In the genomic region with DNA sequence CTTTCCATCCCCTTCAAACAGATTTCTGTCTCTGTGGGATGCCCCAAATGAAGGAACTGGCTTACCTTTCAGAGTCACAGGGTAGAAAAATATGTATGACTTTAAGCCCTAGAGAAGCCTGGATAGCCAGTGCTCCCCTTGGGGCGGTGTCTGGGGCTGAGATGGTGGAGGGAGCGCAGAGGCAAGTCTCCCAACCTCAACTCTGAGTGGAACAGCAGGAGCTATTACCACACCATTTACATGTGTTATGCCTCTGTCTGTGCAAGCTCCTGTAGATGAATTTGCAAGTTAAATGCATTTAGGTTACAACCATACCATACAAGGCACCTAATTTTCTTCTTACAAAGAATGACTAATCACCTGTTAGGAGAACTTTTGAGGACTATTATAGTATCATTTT, we compare ENCODE assay signal across 18 cellular contexts. TPM values are rescaled to one million over a fixed set of nuclear protein-coding genes. Genes with fewer than 3 reads are reported as not detected.
A peak's percentile ranks its signal among the peaks of the same experiment; 100 is the strongest.
DNase-seq lines count a peak whose midpoint lies in the region; ATAC-seq, FAIRE-seq and TF ChIP-seq lines count a peak whose summit lies in the region.
"Had no signal": no experiment of that assay in that cellular context is flagged by ENCODE, and none has a peak within 500 bp of the region (broad histone marks: within the 10 kb centered on the region; RNA-seq: fewer than 3 reads in every experiment).

No MANE protein-coding gene starts in this region.

- H3K9ac ChIP-seq in BLaER1 treated with 17β-estradiol and CSF1 and Interleukin-3, amounts not matched to agents 10 nM and 100 nM = peak overlapping the region in 3 of 11 experiments; percentile 5 to 88 (median 86); a peak in 3 of 22 replicates
- H3K9ac ChIP-seq in Karpas-422 (ENCODE audit: low read length) = no peak overlapping the region
- H3K9ac ChIP-seq in SK-N-MC (ENCODE audit: insufficient read length) = no peak overlapping the region

- no peaks in the 10 kb centered on the region for H3K9me3 ChIP-seq in BLaER1 treated with 17β-estradiol and CSF1 and Interleukin-3, amounts not matched to agents 10 nM and 100 nM (replicated peaks in 1 of 11)
- H3K9me3 ChIP-seq in Karpas-422 (ENCODE audit: low read length) = no peaks in the 10 kb centered on the region
- H3K9me3 ChIP-seq in SK-N-MC (ENCODE audit: low read depth, low read length) = no peaks in the 10 kb centered on the region
- no peaks in the 10 kb centered on the region for H3K9me3 ChIP-seq in tibial nerve

- no peaks in the 10 kb centered on the region for H3K79me2 ChIP-seq in Karpas-422 (ENCODE audit: low read length)

- H3K4me3 ChIP-seq in BLaER1 treated with 17β-estradiol and CSF1 and Interleukin-3, amounts not matched to agents 10 nM and 100 nM = no peak overlapping the region
- no peak overlapping the region for H3K4me3 ChIP-seq in Karpas-422 (ENCODE audit: low read length)
- H3K4me3 ChIP-seq in SK-N-MC = no peak overlapping the region
- no peak overlapping the region for H3K4me3 ChIP-seq in tibial nerve
- H3K4me3 ChIP-seq: GM12878 had no signal

- WGBS in tibial nerve, 2 donors = 95 to 97% methylated on average over 2 of the region's 2 CpGs

- DNase-seq in Karpas-422 (peak; percentile 76), SK-N-MC (ENCODE audit: low read depth, low spot score) (peak; percentile 20), left lobe of liver (ENCODE audit: low spot score) (peak; percentile 1), urothelium cell line (ENCODE audit: low spot score) (no peak), tibial nerve (ENCODE audit: low spot score in 2 of 2) (no peak), NCI-H187 (lab: John Stamatoyannopoulos, UW) (no peak), NCI-H1105 treated with DMSO at 0.1 percent for 48 hours (lab: John Stamatoyannopoulos, UW) (no peak)
- DNase-seq: ACHN; CD4-positive, alpha-beta memory T cell; DMS79; GOT3; HCEC 1CT; HFFc6 had no signal

- no peak for TF ChIP-seq POLR2A in tibial nerve (IDR thresholded peaks at IDR 0.05)

- no peak for FAIRE-seq in urothelium cell line (lab: Jason Lieb, UNC)
- FAIRE-seq: GM12878 had no signal

- no peaks in the 10 kb centered on the region for H3K27me3 ChIP-seq in BLaER1 treated with 17β-estradiol and CSF1 and Interleukin-3, amounts not matched to agents 10 nM and 100 nM
- H3K27me3 ChIP-seq in Karpas-422 (ENCODE audit: low read length) (no peaks in the 10 kb centered on the region), tibial nerve (no peaks in the 10 kb centered on the region)

- no peaks in the 10 kb centered on the region for H3K36me3 ChIP-seq in BLaER1 treated with 17β-estradiol and CSF1 and Interleukin-3, amounts not matched to agents 10 nM and 100 nM
- no peaks in the 10 kb centered on the region for H3K36me3 ChIP-seq in Karpas-422 (ENCODE audit: insufficient read depth, low read length)
- H3K36me3 ChIP-seq in SK-N-MC (ENCODE audit: insufficient read depth, low read length) = no peaks in the 10 kb centered on the region
- H3K36me3 ChIP-seq in tibial nerve = no peaks in the 10 kb centered on the region

- no peak for TF ChIP-seq EP300 in tibial nerve (IDR thresholded peaks at IDR 0.05)

- no peak for TF ChIP-seq CTCF in tibial nerve (IDR thresholded peaks at IDR 0.05)

- no peak overlapping the region for H2AFZ ChIP-seq in Karpas-422 (ENCODE audit: low read length)

- ATAC-seq in left lobe of liver = no peak
- ATAC-seq: GM12878 had no signal

- peak overlapping the region in 6 of 11 experiments; percentile 88 to 98 (median 92); a peak in 11 of 22 replicates for H3K27ac ChIP-seq in BLaER1 treated with 17β-estradiol and CSF1 and Interleukin-3, amounts not matched to agents 10 nM and 100 nM
- H3K27ac ChIP-seq in Karpas-422 (ENCODE audit: low read length) (no peak overlapping the region), SK-N-MC (peak overlapping the region; percentile 42; the same call in 1 of the 2 replicates), tibial nerve (no peak overlapping the region)
- H3K27ac ChIP-seq: C4-2B, HL-60 had no signal

- no peaks in the 10 kb centered on the region for H4K20me1 ChIP-seq in BLaER1 treated with 17β-estradiol and CSF1 and Interleukin-3, amounts not matched to agents 10 nM and 100 nM
- no peaks in the 10 kb centered on the region for H4K20me1 ChIP-seq in Karpas-422 (ENCODE audit: insufficient read depth, low read depth, low read length)

- H3K4me1 ChIP-seq in BLaER1 treated with 17β-estradiol and CSF1 and Interleukin-3, amounts not matched to agents 10 nM and 100 nM = peaks cover 21 to 52% (median 42%) of the 10 kb centered on the region in 10 experiments
- H3K4me1 ChIP-seq in Karpas-422 (ENCODE audit: low read length) (peaks cover 23% of the 10 kb centered on the region), tibial nerve (peaks cover 0 to 15% (median 3%) of the 10 kb centered on the region in 4 donors)

- H3K9me2 ChIP-seq in Karpas-422 (replicated peaks; ENCODE audit: insufficient read depth, low read length) = no peaks in the 10 kb centered on the region

- H3K4me2 ChIP-seq in BLaER1 treated with 17β-estradiol and CSF1 and Interleukin-3, amounts not matched to agents 10 nM and 100 nM = peak overlapping the region; percentile 78 to 95 (median 86)
- H3K4me2 ChIP-seq in Karpas-422 (ENCODE audit: low read depth, low read length, poor library complexity, severe bottlenecking) = peak overlapping the region; percentile 32

RNA-seq across cellular contexts. Expression of a gene that starts 50.4 kb away (rescaled TPM):
- 40.1 and 56.1 TPM in 2 replicates for total RNA-seq in Karpas-422 (2014; rRNA removed; shearing (Covaris generic); ENCODE audit: low replicate concordance)
- 67.7 TPM for total RNA-seq in left lobe of liver
- 10 to 100 TPM; 31.2 to 49.8 (median 40.9) TPM for total RNA-seq in tibial nerve
- total RNA-seq: G401 had no signal

Comparison
In these comparisons a context has a peak if more than half of its experiments do, and no peak if none do; other contexts are left out.
1. H3K27ac ChIP-seq: peak in BLaER1 treated with 17β-estradiol and CSF1 and Interleukin-3, amounts not matched to agents 10 nM and 100 nM (6 of 11) and SK-N-MC (single experiment); none in Karpas-422 (single experiment) and tibial nerve (0 of 4).
2. DNase-seq: peak in Karpas-422 (single experiment), SK-N-MC (single experiment) and left lobe of liver (single experiment); none in urothelium cell line (single experiment), tibial nerve (0 of 2), NCI-H187 (0 of 2) and NCI-H1105 treated with DMSO at 0.1 percent for 48 hours (single experiment).